In the genomic region with DNA sequence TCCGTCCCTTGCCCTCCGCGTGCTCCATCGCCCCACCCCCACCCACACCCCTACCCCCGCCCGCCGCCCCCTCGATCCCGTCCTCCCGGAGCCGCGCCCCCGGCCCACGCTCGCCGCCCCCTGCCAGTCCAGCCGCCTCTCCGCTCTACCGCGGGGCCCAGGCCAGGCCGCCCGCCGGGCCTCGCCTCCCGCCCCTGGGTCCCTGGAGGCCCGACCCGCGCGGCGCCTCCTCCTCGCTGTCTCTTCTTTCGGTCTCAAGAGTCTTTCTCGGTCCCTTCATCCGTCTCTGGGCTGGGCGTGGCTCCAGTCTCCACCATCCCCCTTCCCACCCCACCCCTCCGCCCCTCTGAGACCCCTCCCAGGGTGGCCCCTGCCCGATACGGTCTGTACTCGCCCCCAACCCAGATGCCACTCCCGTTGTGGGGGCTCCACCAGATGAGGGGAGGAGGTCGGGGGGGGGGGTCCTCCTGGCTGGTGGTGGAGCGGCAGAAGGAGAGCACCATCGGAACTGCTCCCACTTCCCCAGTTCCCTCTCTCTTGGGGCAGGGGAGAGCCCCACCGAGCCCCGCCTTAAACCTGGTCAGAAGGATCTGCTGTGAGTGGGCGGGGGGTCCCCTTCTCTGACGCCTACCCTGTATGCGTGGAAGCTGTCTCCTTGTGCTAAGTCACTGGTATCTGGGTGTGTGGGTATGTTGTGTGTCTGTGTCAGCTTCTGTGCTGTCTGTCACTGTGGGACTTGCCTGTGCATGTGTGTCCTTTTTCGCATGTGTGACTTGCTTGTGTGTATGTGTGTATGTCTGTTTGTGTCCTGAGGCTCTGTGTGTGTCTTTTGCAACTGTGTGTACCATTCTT, we compare ENCODE assay signal across 8 cellular contexts. TPM values are rescaled to one million over a fixed set of nuclear protein-coding genes. Genes with fewer than 3 reads are reported as not detected.
DNase-seq lines count a peak whose midpoint lies in the region; ATAC-seq and TF ChIP-seq lines count a peak whose summit lies in the region.

No MANE protein-coding gene starts in this region.

- TF ChIP-seq CTCF in NB4 (IDR thresholded peaks at IDR 0.05; ENCODE audit: low read depth, low read length) (no peak), fibroblast of mammary gland (conservative IDR thresholded peaks at IDR 0.05; ENCODE audit: control insufficient read depth, insufficient read depth, low read depth, low read length) (no peak), osteocyte (IDR thresholded peaks at IDR 0.05) (no peak)

- peak in 2 of 3 experiments; percentile 31 to 48 for DNase-seq in NCI-H1417 (lab: John Stamatoyannopoulos, UW)
- no peak for DNase-seq in NCI-H1417 treated with DMSO at 0.1 percent for 48 hours (lab: John Stamatoyannopoulos, UW)
- DNase-seq in NB4 (ENCODE audit: low read depth) = peak; percentile 78
- peak; percentile 25 for DNase-seq in activated T-cell treated with anti-CD3 and anti-CD28 coated beads for 1 hour (ENCODE audit: low read depth)
- DNase-seq in fibroblast of mammary gland (ENCODE audit: low read depth) = peak; percentile 21
- no peak for DNase-seq in osteocyte (ENCODE audit: extremely low spot score, unreplicated experiment)

- no peaks in the 10 kb centered on the region for H3K36me3 Mint-ChIP-seq in osteocyte (ENCODE audit: unreplicated experiment)

- peak overlapping the region; percentile 81 for H3K27ac Mint-ChIP-seq in osteocyte (ENCODE audit: unreplicated experiment)

- H3K4me3 Mint-ChIP-seq in osteocyte (ENCODE audit: unreplicated experiment) = peak overlapping the region; percentile 86

- TF ChIP-seq POLR2A in NB4 (IDR thresholded peaks at IDR 0.05; ENCODE audit: extremely low read depth, insufficient read length) = no peak

- H3K4me3 ChIP-seq in NB4 (ENCODE audit: low read depth, low read length) (peak overlapping the region; percentile 97), fibroblast of mammary gland (ENCODE audit: control insufficient read depth, low read depth, low read length) (peak overlapping the region; percentile 85)

- ATAC-seq in HG02970 (IDR thresholded peaks at IDR 0.05; ENCODE audit: low FRiP score, unreplicated experiment) = no peak
- no peak for ATAC-seq in HG02885 (IDR thresholded peaks at IDR 0.05; ENCODE audit: poor library complexity, unreplicated experiment)

- H3K4me1 Mint-ChIP-seq in osteocyte (ENCODE audit: unreplicated experiment) = peaks cover 34% of the 10 kb centered on the region

- no peaks in the 10 kb centered on the region for H3K27me3 Mint-ChIP-seq in osteocyte (ENCODE audit: unreplicated experiment)

- H3K9me3 Mint-ChIP-seq in osteocyte (ENCODE audit: unreplicated experiment) = no peaks in the 10 kb centered on the region

RNA-seq across cellular contexts. Expression of a gene that starts 1.0 kb away (rescaled TPM):
- 14.9 and 17.1 TPM in 2 replicates for total RNA-seq in osteocyte

RNA-seq across cellular contexts. Expression of a gene that starts 31.8 kb away (rescaled TPM):
- total RNA-seq in osteocyte = 19.1 and 21.4 TPM in 2 replicates

Comparison
In these comparisons a context has a peak if more than half of its experiments do, and no peak if none do; other contexts are left out.
1. DNase-seq: peak in NCI-H1417 (2 of 3), NB4 (single experiment), activated T-cell treated with anti-CD3 and anti-CD28 coated beads for 1 hour (single experiment) and fibroblast of mammary gland (single experiment); none in NCI-H1417 treated with DMSO at 0.1 percent for 48 hours (single experiment) and osteocyte (single experiment).